In the genomic region with DNA sequence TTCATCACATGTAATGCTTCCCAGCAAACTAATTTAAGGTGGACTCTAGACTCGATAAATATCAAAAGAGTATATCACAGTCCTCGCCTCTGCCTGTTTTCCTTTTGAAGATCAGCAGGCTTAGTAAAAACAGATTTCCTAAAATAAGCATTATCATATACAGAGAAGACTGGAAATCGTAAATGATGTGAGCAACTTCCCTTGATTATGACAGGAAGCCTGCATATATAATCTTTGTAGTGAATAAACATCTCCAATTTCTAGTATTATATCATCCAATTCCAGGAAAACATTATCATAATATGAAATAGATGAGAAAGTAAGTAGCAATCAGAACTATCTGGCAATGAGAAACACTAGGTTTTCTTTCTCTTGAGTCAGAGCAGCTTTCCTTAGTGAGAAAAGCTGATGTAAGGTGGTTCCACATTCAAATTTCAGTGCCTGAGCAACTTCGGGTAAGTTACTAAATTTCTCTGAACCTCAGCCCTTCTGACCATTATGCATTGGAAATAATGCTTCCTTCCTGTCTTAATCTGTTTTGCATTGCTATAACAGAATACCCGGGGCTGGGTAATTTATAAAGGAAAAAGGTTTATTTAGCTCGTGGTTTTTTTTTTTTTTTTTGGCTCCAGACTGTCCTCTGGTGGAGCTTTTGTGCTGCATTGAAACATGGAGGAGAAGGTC, we compare ENCODE assay signal across 11 cellular contexts. TPM values are rescaled to one million over a fixed set of nuclear protein-coding genes. Genes with fewer than 3 reads are reported as not detected.
DNase-seq lines count a peak whose midpoint lies in the region; ATAC-seq and TF ChIP-seq lines count a peak whose summit lies in the region.
"Had no signal": no experiment of that assay in that cellular context is flagged by ENCODE, and none has a peak within 500 bp of the region (broad histone marks: within the 10 kb centered on the region; RNA-seq: fewer than 3 reads in every experiment).

No MANE protein-coding gene starts in this region.

- H3K27ac Mint-ChIP-seq in activated naive CD4-positive, alpha-beta T cell treated with anti-CD3 and anti-CD28 coated beads, Interleukin-2, amount 10 ng/mL, durations not matched to agents 7 days and 5 days = peak overlapping the region; percentile 55
- peak overlapping the region; percentile 75 for H3K27ac Mint-ChIP-seq in stimulated activated naive B cell treated with anti-CD40 and anti-IgM and Interleukin-4, amounts not matched to agents 10 μg/mL and 1 μg/mL and 100 μg/mL, for 72 hours

- H3K36me3 ChIP-seq in OCI-LY3 (replicated peaks; ENCODE audit: low read depth, low read length) (peaks cover 15% of the 10 kb centered on the region), vagina (no peaks in the 10 kb centered on the region)
- H3K36me3 ChIP-seq: HAP-1 had no signal

- H3K27me3 ChIP-seq in OCI-LY3 (ENCODE audit: low read depth, low read length) (no peaks in the 10 kb centered on the region), vagina (no peaks in the 10 kb centered on the region)

- no peak overlapping the region for H3K4me3 Mint-ChIP-seq in activated naive CD4-positive, alpha-beta T cell treated with anti-CD3 and anti-CD28 coated beads, Interleukin-2, amount 10 ng/mL, durations not matched to agents 7 days and 5 days
- no peak overlapping the region for H3K4me3 Mint-ChIP-seq in stimulated activated naive B cell treated with anti-CD40 and anti-IgM and Interleukin-4, amounts not matched to agents 10 μg/mL and 1 μg/mL and 100 μg/mL, for 72 hours

- TF ChIP-seq POLR2A in vagina (IDR thresholded peaks at IDR 0.05) = no peak

- peaks cover 15% of the 10 kb centered on the region for H3K27me3 Mint-ChIP-seq in activated naive CD4-positive, alpha-beta T cell treated with anti-CD3 and anti-CD28 coated beads, Interleukin-2, amount 10 ng/mL, durations not matched to agents 7 days and 5 days
- H3K27me3 Mint-ChIP-seq in stimulated activated naive B cell treated with anti-CD40 and anti-IgM and Interleukin-4, amounts not matched to agents 10 μg/mL and 1 μg/mL and 100 μg/mL, for 72 hours = no peaks in the 10 kb centered on the region

- intact Hi-C loops in vagina (cut with DNase I) = no loop called here

- no peak overlapping the region for H3K4me3 ChIP-seq in OCI-LY3 (ENCODE audit: low read length)
- H3K4me3 ChIP-seq in choroid plexus epithelial cell (ENCODE audit: low read depth, low read length) = no peak overlapping the region
- no peak overlapping the region for H3K4me3 ChIP-seq in vagina
- H3K4me3 ChIP-seq: HAP-1 had no signal

- peaks cover 11% of the 10 kb centered on the region for H3K4me1 Mint-ChIP-seq in activated naive CD4-positive, alpha-beta T cell treated with anti-CD3 and anti-CD28 coated beads, Interleukin-2, amount 10 ng/mL, durations not matched to agents 7 days and 5 days
- peaks cover 6% of the 10 kb centered on the region in 2 donors for H3K4me1 Mint-ChIP-seq in stimulated activated naive B cell treated with anti-CD40 and anti-IgM and Interleukin-4, amounts not matched to agents 10 μg/mL and 1 μg/mL and 100 μg/mL, for 72 hours

- no peak overlapping the region for H3K9ac ChIP-seq in OCI-LY3 (ENCODE audit: low read length)

- H3K4me1 ChIP-seq in OCI-LY3 (ENCODE audit: low read length) = no peaks in the 10 kb centered on the region; the same call in 1 of the 2 replicates
- no peaks in the 10 kb centered on the region for H3K4me1 ChIP-seq in vagina
- H3K4me1 ChIP-seq: HAP-1 had no signal

- CTCF ChIA-PET in activated naive CD4-positive, alpha-beta T cell treated with anti-CD3 and anti-CD28 coated beads, Interleukin-2, amount 10 ng/mL, durations not matched to agents 7 days and 5 days (lab: Charles Lee) = no interaction called here

- no peak overlapping the region for H3K4me2 ChIP-seq in OCI-LY3 (ENCODE audit: low read length)

- TF ChIP-seq CTCF in OCI-LY3 (IDR thresholded peaks at IDR 0.05; ENCODE audit: low read depth, low read length) (0 out of 2 replicates have a peak, but pooled peaks have one; percentile 11), choroid plexus epithelial cell (conservative IDR thresholded peaks at IDR 0.05; ENCODE audit: low read depth, low read length) (peak; percentile 71), vagina (IDR thresholded peaks at IDR 0.05) (no peak)

- peaks cover 20% of the 10 kb centered on the region for H3K9me3 ChIP-seq in OCI-LY3 (ENCODE audit: insufficient read depth, low read length)
- no peaks in the 10 kb centered on the region for H3K9me3 ChIP-seq in vagina
- H3K9me3 ChIP-seq: HAP-1 had no signal

- ATAC-seq in stimulated activated naive B cell treated with anti-CD40 and anti-IgM and Interleukin-4, amounts not matched to agents 10 μg/mL and 1 μg/mL and 100 μg/mL, for 72 hours (replicated peaks) = no peak
- no peak for ATAC-seq in GM21619 (IDR thresholded peaks at IDR 0.05; ENCODE audit: unreplicated experiment)

- H3K27ac ChIP-seq in OCI-LY3 (ENCODE audit: low read length) (no peak overlapping the region), vagina (no peak overlapping the region)

- H3K9me3 Mint-ChIP-seq in activated naive CD4-positive, alpha-beta T cell treated with anti-CD3 and anti-CD28 coated beads, Interleukin-2, amount 10 ng/mL, durations not matched to agents 7 days and 5 days = peaks cover 20% of the 10 kb centered on the region
- peaks cover 19 to 22% of the 10 kb centered on the region in 2 donors for H3K9me3 Mint-ChIP-seq in stimulated activated naive B cell treated with anti-CD40 and anti-IgM and Interleukin-4, amounts not matched to agents 10 μg/mL and 1 μg/mL and 100 μg/mL, for 72 hours

- no peak for DNase-seq in activated naive CD4-positive, alpha-beta T cell treated with anti-CD3 and anti-CD28 coated beads, Interleukin-2, amount 10 ng/mL, durations not matched to agents 7 days and 5 days
- no peak for DNase-seq in activated naive CD4-positive, alpha-beta T cell treated with Interleukin-2 at 50 U/mL for 16 hours
- peak; percentile 37 for DNase-seq in choroid plexus epithelial cell (ENCODE audit: low read depth)
- DNase-seq in stimulated activated naive B cell treated with anti-CD40 and anti-IgM and Interleukin-4, amounts not matched to agents 10 μg/mL and 1 μg/mL and 100 μg/mL, for 72 hours = no peak
- DNase-seq in vagina (ENCODE audit: extremely low spot score in 2 of 2) = no peak
- DNase-seq in inferior parietal cortex (ENCODE audit: extremely low spot score) = no peak
- DNase-seq: C1 segment of cervical spinal cord; stimulated activated CD4-positive, alpha-beta T cell treated with anti-CD3 and anti-CD28 coated beads, Interleukin-2, amount 100 ng/mL, for 48 hours had no signal

- H3K79me2 ChIP-seq in OCI-LY3 (ENCODE audit: low read length) = no peaks in the 10 kb centered on the region

- H3K36me3 Mint-ChIP-seq in activated naive CD4-positive, alpha-beta T cell treated with anti-CD3 and anti-CD28 coated beads, Interleukin-2, amount 10 ng/mL, durations not matched to agents 7 days and 5 days = peaks cover 7% of the 10 kb centered on the region
- peaks cover 12 to 15% of the 10 kb centered on the region in 2 donors for H3K36me3 Mint-ChIP-seq in stimulated activated naive B cell treated with anti-CD40 and anti-IgM and Interleukin-4, amounts not matched to agents 10 μg/mL and 1 μg/mL and 100 μg/mL, for 72 hours

- H2AFZ ChIP-seq in OCI-LY3 (ENCODE audit: low read depth, low read length) = no peak overlapping the region

- no peaks in the 10 kb centered on the region for H4K20me1 ChIP-seq in OCI-LY3 (ENCODE audit: insufficient read depth, low read length)

RNA-seq across cellular contexts. Expression of gene POU2F1, which starts 12.6 kb away (rescaled TPM):
- 10.8 TPM for total RNA-seq in vagina

Comparison
In these comparisons a context has a peak if more than half of its experiments do, and no peak if none do; other contexts are left out.
1. CTCF ChIP-seq: peak in OCI-LY3 (single experiment) and choroid plexus epithelial cell (single experiment); none in vagina (0 of 3).